12 cellular contexts compared by ENCODE assay signal in genomic region chr2:16005819-16006536, GRCh38.
DNase-seq lines count a peak whose midpoint lies in the region; ATAC-seq and TF ChIP-seq lines count a peak whose summit lies in the region.
"Had no signal": no experiment of that assay in that cellular context is flagged by ENCODE, and none has a peak within 500 bp of the region (broad histone marks: within the 10 kb centered on the region; RNA-seq: fewer than 3 reads in every experiment).

No MANE protein-coding gene starts in this region.

- H3K27me3 ChIP-seq in MG63 (no peaks in the 10 kb centered on the region), mammary epithelial cell (ENCODE audit: insufficient read depth, low read length) (no peaks in the 10 kb centered on the region)

- H3K79me2 ChIP-seq in mammary epithelial cell (ENCODE audit: insufficient read depth, low read length), result no peaks in the 10 kb centered on the region

- H3K4me2 ChIP-seq in mammary epithelial cell (ENCODE audit: insufficient read depth, low read depth, low read length), result no peak overlapping the region

- dilution Hi-C loops in mammary epithelial cell (cut with HindIII; ENCODE audit: low sequenced_read_pairs), result no loop called here

- H3K36me3 ChIP-seq in MG63, result no peaks in the 10 kb centered on the region
- H3K36me3 ChIP-seq in mammary epithelial cell (ENCODE audit: insufficient read depth, low read length), result no peaks in the 10 kb centered on the region
- no peaks in the 10 kb centered on the region for H3K36me3 ChIP-seq in mucosa of descending colon (ENCODE audit: low read depth)

- no peak overlapping the region for H2AFZ ChIP-seq in mammary epithelial cell (ENCODE audit: low read depth, low read length)

- WGBS in mammary epithelial cell (ENCODE audit: low coverage, missing lambda C conversion rate), result 58% methylated on average over 5 of the region's 6 CpGs

- BruUV-seq in mammary epithelial cell (replicated peaks; lab: Mats Ljungman, UMichigan), result no TSS peak

- H3K4me3 ChIP-seq in MG63 (no peak overlapping the region), mammary epithelial cell (replicated peaks in 1 of 3; ENCODE audit: insufficient read depth in 1 of 3, low read depth in 2 of 3, low read length in 3 of 3) (no peak overlapping the region), mucosa of descending colon (no peak overlapping the region)

- H3K4me1 ChIP-seq in mammary epithelial cell (ENCODE audit: insufficient read depth, low read length), result no peaks in the 10 kb centered on the region
- no peaks in the 10 kb centered on the region for H3K4me1 ChIP-seq in mucosa of descending colon (ENCODE audit: low read depth)

- no peak overlapping the region for H3K27ac ChIP-seq in mammary epithelial cell (ENCODE audit: insufficient read depth, low read depth, low read length)

- H3K9me3 ChIP-seq in MG63 (no peaks in the 10 kb centered on the region), mammary epithelial cell (replicated peaks; ENCODE audit: insufficient read depth, low read length) (peaks cover 10% of the 10 kb centered on the region), mucosa of descending colon (no peaks in the 10 kb centered on the region)

- no peaks in the 10 kb centered on the region for H4K20me1 ChIP-seq in mammary epithelial cell (ENCODE audit: insufficient read depth, low read length)

- CTCF ChIA-PET in mammary epithelial cell (lab: Charles Lee; ENCODE audit: low non-redundant PET), result no interaction called here

- peak; percentile 98 for ATAC-seq in mucosa of descending colon
- ATAC-seq in GM21367 (IDR thresholded peaks at IDR 0.05; ENCODE audit: unreplicated experiment), result no peak
- no peak for ATAC-seq in GM18867 (IDR thresholded peaks at IDR 0.05; ENCODE audit: unreplicated experiment)
- ATAC-seq: Panc1 had no signal

- TF ChIP-seq CTCF in mammary epithelial cell (conservative IDR thresholded peaks at IDR 0.05 in 1 of 2, IDR thresholded peaks at IDR 0.05 in 1 of 2; ENCODE audit: extremely low read depth in 1 of 2, insufficient read depth in 1 of 2, low read depth in 1 of 2, low read length in 2 of 2) (no peak), mucosa of descending colon (IDR thresholded peaks at IDR 0.05) (no peak)

- in situ Hi-C loops in mammary epithelial cell (cut with MboI; ENCODE audit: low sequenced_read_pairs in 2 of 2), result no loop called here

- intact Hi-C loops in mammary epithelial cell (cut with micrococcal nuclease) (no loop called here), mucosa of descending colon (cut with DNase I, micrococcal nuclease) (no loop called here)

- no peak overlapping the region for H3K9ac ChIP-seq in mammary epithelial cell (ENCODE audit: insufficient read depth, low read length)

- DNase-seq in COLO668 (lab: John Stamatoyannopoulos, UW; ENCODE audit: unreplicated experiment) (peak; percentile 8), MG63 (peak; percentile 15), mammary epithelial cell (peak; percentile 83), mucosa of descending colon (no peak), germinal center (ENCODE audit: low spot score) (no peak)
- no peak for DNase-seq in activated CD8-positive, alpha-beta memory T cell treated with anti-CD3 and anti-CD28 coated beads, Interleukin-2, amount 50 U/mL, for 48 hours
- DNase-seq: activated CD4-positive, alpha-beta T cell treated with anti-CD3 and anti-CD28 coated beads for 48 hours; NCI-H1105; retina had no signal

Comparison
In these comparisons a context has a peak if more than half of its experiments do, and no peak if none do; other contexts are left out.
1. DNase-seq: peak in COLO668 (single experiment), MG63 (single experiment) and mammary epithelial cell (single experiment); none in mucosa of descending colon (0 of 3), activated CD8-positive, alpha-beta memory T cell treated with anti-CD3 and anti-CD28 coated beads, Interleukin-2, amount 50 U/mL, for 48 hours (single experiment) and germinal center (single experiment).